In genomic region chr9:114119242-114120191, GRCh38 we compare ENCODE assay signal across 25 cellular contexts. TPM values are rescaled to one million over a fixed set of nuclear protein-coding genes. Genes with fewer than 3 reads are reported as not detected.
DNase-seq lines count a peak whose midpoint lies in the region; ATAC-seq, FAIRE-seq and TF ChIP-seq lines count a peak whose summit lies in the region.
"Had no signal": no experiment of that assay in that cellular context is flagged by ENCODE, and none has a peak within 500 bp of the region (broad histone marks: within the 10 kb centered on the region; RNA-seq: fewer than 3 reads in every experiment).

No MANE protein-coding gene starts in this region.

- POLR2A ChIA-PET in HepG2 (lab: Yijun Ruan, JAX) = interaction anchor here (1.0 to 5.6 kb wide), 12 partner anchors 8 to 209 kb away, joined by 4 to 107 read pairs (median 26); partner anchors contain the start of genes AMBP, COL27A1 and KIF12

- BruUV-seq in HepG2 (replicated peaks; lab: Mats Ljungman, UMichigan) = TSS peak; percentile 64

- intact Hi-C loops in HepG2 (cut with micrococcal nuclease; ENCODE audit: unreplicated experiment) = loop anchor here (2.0 kb wide), 1 partner anchor 13 kb away; no protein-coding TSS in a partner anchor
- intact Hi-C loops in right lobe of liver (cut with DNase I) = loop anchor here in 1 of 2 donors (10.0 kb wide), 1 partner anchor 155 kb away; no protein-coding TSS in a partner anchor
- intact Hi-C loops in left colon (cut with DNase I, micrococcal nuclease) = no loop called here
- intact Hi-C loops in spleen (cut with DNase I; ENCODE audit: low total_unique reads) = no loop called here

- H3K9me3 ChIP-seq in HepG2 (ENCODE audit: low read length) = no peaks in the 10 kb centered on the region
- H3K9me3 ChIP-seq in right lobe of liver = no peaks in the 10 kb centered on the region
- no peaks in the 10 kb centered on the region for H3K9me3 ChIP-seq in spleen
- H3K9me3 ChIP-seq: MG63, SJCRH30 had no signal

- no peak overlapping the region for H2AFZ ChIP-seq in HepG2 (ENCODE audit: low read length)

- TF ChIP-seq RAD21 in HepG2 (CRISPR knock-in tag; IDR thresholded peaks at IDR 0.05) = no peak

- H3K27me3 ChIP-seq in HepG2 (ENCODE audit: control insufficient read depth in 1 of 2, insufficient read depth in 2 of 2, low read length in 2 of 2) (no peaks in the 10 kb centered on the region), right lobe of liver (no peaks in the 10 kb centered on the region), spleen (replicated peaks in 1 of 7) (peaks cover 0 to 34% (median 0%) of the 10 kb centered on the region in 7 donors)
- H3K27me3 ChIP-seq: MG63 had no signal

- CTCF ChIA-PET in HepG2 (lab: Yijun Ruan, JAX; ENCODE audit: low intra/inter-chr PET ratio, low total read pairs) = no interaction called here

- H3K4me2 ChIP-seq in HepG2 (ENCODE audit: low read depth, low read length) = peak overlapping the region; percentile 87

- TF ChIP-seq CTCF in HepG2 (CRISPR knock-in tag; IDR thresholded peaks at IDR 0.05) (no peak), right lobe of liver (IDR thresholded peaks at IDR 0.05) (no peak), spleen (IDR thresholded peaks at IDR 0.05 in 8 of 11, conservative IDR thresholded peaks at IDR 0.05 in 3 of 11) (no peak)

- WGBS in HepG2 (ENCODE audit: low lambda C conversion rate) = 2% methylated on average over 8 of the region's 9 CpGs
- WGBS in right lobe of liver (ENCODE audit: insufficient coverage, low coverage, low lambda C conversion rate, missing lambda C conversion rate) = 23% methylated on average over 4 of the region's 9 CpGs
- WGBS in spleen, 5 donors = 57 to 70% (median 62%) methylated on average over 8 to 9 of the region's 9 CpGs

- H3K36me3 ChIP-seq in HepG2 (replicated peaks in 1 of 2; ENCODE audit: control insufficient read depth in 1 of 2, insufficient read depth in 2 of 2, low read length in 2 of 2) (no peaks in the 10 kb centered on the region), right lobe of liver (no peaks in the 10 kb centered on the region), spleen (no peaks in the 10 kb centered on the region)
- H3K36me3 ChIP-seq: MG63, SJCRH30 had no signal

- FAIRE-seq in HepG2 (lab: Jason Lieb, UNC) (peak; percentile 85), GM19239 (lab: Jason Lieb, UNC) (no peak)
- FAIRE-seq: A204.1, G401.6, GM12892, H1, K562 had no signal

- in situ Hi-C loops in HepG2 (cut with HindIII; ENCODE audit: extremely low pct_ligation_motif_present, low pct_unique_long_range_greater_than_20kb) = no loop called here

- no peaks in the 10 kb centered on the region for H3K79me2 ChIP-seq in HepG2 (ENCODE audit: insufficient read depth, low read length)

- TF ChIP-seq POLR2A in HepG2 (IDR thresholded peaks at IDR 0.05; ENCODE audit: insufficient read depth in 1 of 2, low read depth in 2 of 2, low read length in 2 of 2) = peak; percentile 26 to 43; a peak in 1 of 4 replicates
- no peak for TF ChIP-seq POLR2A in right lobe of liver (IDR thresholded peaks at IDR 0.05)
- no peak for TF ChIP-seq POLR2A in spleen (IDR thresholded peaks at IDR 0.05)

- H3K4me3 ChIP-seq in HepG2 (replicated peaks in 1 of 3; ENCODE audit: insufficient read depth in 1 of 3, low read depth in 2 of 3, low read length in 3 of 3) (peak overlapping the region; percentile 12 to 64 (median 27); a peak in 3 of 6 replicates), right lobe of liver (no peak overlapping the region), spleen (no peak overlapping the region)
- H3K4me3 ChIP-seq: K562, MG63, SJCRH30 had no signal

- peak overlapping the region; percentile 87 for H3K27ac ChIP-seq in HepG2 (ENCODE audit: extremely low read length, insufficient read depth, low read length)
- H3K27ac ChIP-seq in right lobe of liver = no peak overlapping the region
- H3K27ac ChIP-seq in spleen = no peak overlapping the region
- H3K27ac ChIP-seq: C4-2B, SJCRH30 had no signal

- no peaks in the 10 kb centered on the region for H4K20me1 ChIP-seq in HepG2 (ENCODE audit: insufficient read depth, low read length)

- peak overlapping the region; percentile 70 for H3K9ac ChIP-seq in HepG2 (ENCODE audit: insufficient read depth, low read depth, low read length)

- TF ChIP-seq EP300 in HepG2 (IDR thresholded peaks at IDR 0.05; ENCODE audit: low read depth in 2 of 2, low read length in 2 of 2) (peak in 1 of 2 experiments; percentile 81; a peak in 2 of 4 replicates), HepG2 (CRISPR knock-in tag; IDR thresholded peaks at IDR 0.05; ENCODE audit: borderline replicate concordance) (0 out of 2 replicates have a peak, but pooled peaks have one; percentile 11)

- DNase-seq in HepG2 (ENCODE audit: low spot score) = peak; percentile 89
- no peak for DNase-seq in right lobe of liver
- DNase-seq in left colon = no peak
- DNase-seq in spleen = peak; percentile 4
- no peak for DNase-seq in NCI-H1105 treated with DMSO at 0.1 percent for 48 hours (lab: John Stamatoyannopoulos, UW)
- DNase-seq in GM19239 (ENCODE audit: insufficient read length, low spot score) = no peak
- no peak for DNase-seq in superior temporal gyrus (ENCODE audit: extremely low spot score)
- DNase-seq: CD8-positive, alpha-beta memory T cell; MG63; NCI-H1417 treated with DMSO at 0.1 percent for 48 hours; NCI-H187 treated with DMSO at 0.1 percent for 48 hours; NCI-H2107; NCI-H446 treated with DMSO at 0.1 percent for 48 hours; NCI-H748 treated with DMSO at 0.1 percent for 48 hours; NK-92 treated with Interleukin-12 subunit alpha and Interleukin-12 subunit beta, amount 100 ng/mL, for 24 hours; SJCRH30 had no signal

- H3K4me1 ChIP-seq in HepG2 (ENCODE audit: insufficient read depth, low read length) (peaks cover 95% of the 10 kb centered on the region), right lobe of liver (peaks cover 0 to 39% (median 13%) of the 10 kb centered on the region in 4 donors), spleen (no peaks in the 10 kb centered on the region)

- peak; percentile 19 for ATAC-seq in HepG2
- ATAC-seq in right lobe of liver = no peak
- ATAC-seq in left colon = peak; percentile 46
- ATAC-seq: K562, Panc1 had no signal

RNA-seq across cellular contexts. Expression of gene KIF12, which starts 20.4 kb away (rescaled TPM):
- total RNA-seq in HepG2 (2016; rRNA removed; fragmentation: Illumina TruSeq; extraction: Trizol) = 0.81 and 1.8 TPM in 2 replicates
- total RNA-seq in HepG2 (2016; cell fraction: cytosol; rRNA removed; fragmentation: Illumina TruSeq; extraction: Trizol; ENCODE audit: low read depth) = 0.61 and 1.1 TPM in 2 replicates
- total RNA-seq in HepG2 (2016; cell fraction: insoluble cytoplasmic fraction; rRNA removed; fragmentation: Illumina TruSeq; extraction: Trizol) = 0.94 and 1.8 TPM in 2 replicates
- 0.19 and 0.38 TPM in 2 replicates for total RNA-seq in HepG2 (2016; cell fraction: membrane; rRNA removed; fragmentation: Illumina TruSeq; extraction: Trizol)
- total RNA-seq in HepG2 (2016; cell fraction: nucleus; rRNA removed; fragmentation: Illumina TruSeq; extraction: Trizol) = 2.7 and 3.5 TPM in 2 replicates
- 12.5 and 14.8 TPM in 2 replicates for polyA plus RNA-seq in HepG2 (2011; rRNA removed)
- polyA plus RNA-seq in HepG2 (2011; cell fraction: cytosol; rRNA removed) = 1.6 and 3.1 TPM in 2 replicates
- polyA plus RNA-seq in HepG2 (2011; cell fraction: nucleus; rRNA removed) = 155 and 222 TPM in 2 replicates
- 6.2 and 7.2 TPM in 2 replicates for polyA plus RNA-seq in HepG2 (2012)
- 0.14 and 0.26 TPM in 2 replicates for polyA plus RNA-seq in HepG2 (2016; cell fraction: cytosol; fragmentation: Illumina TruSeq; extraction: Trizol; ENCODE audit: low read depth)
- polyA plus RNA-seq in HepG2 (2016; cell fraction: insoluble cytoplasmic fraction; fragmentation: Illumina TruSeq; extraction: Trizol; ENCODE audit: low read depth) = 0.92 and 0.93 TPM in 2 replicates
- polyA plus RNA-seq in HepG2 (2016; cell fraction: membrane; fragmentation: Illumina TruSeq; extraction: Trizol; ENCODE audit: low read depth) = 0.17 TPM in 1 of 2 replicates, not detected in the other
- 8.0 and 11.0 TPM in 2 replicates for polyA plus RNA-seq in HepG2 (2016; cell fraction: nucleus; fragmentation: Illumina TruSeq; extraction: Trizol; ENCODE audit: insufficient read depth, low read depth)
- polyA minus RNA-seq in HepG2 (2011; rRNA and poly(A)+ RNA removed; ENCODE audit: low replicate concordance) = 6.7 TPM in 1 of 2 replicates, not detected in the other
- polyA minus RNA-seq in HepG2 (2011; cell fraction: cytosol; rRNA and poly(A)+ RNA removed) = 1.1 and 1.3 TPM in 2 replicates
- 11.6 and 13.7 TPM in 2 replicates for polyA minus RNA-seq in HepG2 (2011; cell fraction: nucleus; rRNA and poly(A)+ RNA removed)
- total RNA-seq in right lobe of liver = 10 to 100 TPM in 5 of 6 experiments, 1 to 10 TPM in 1; 3.1 to 24.3 (median 14.2) TPM
- 10 to 100 TPM; 19.5 to 27.9 TPM for total RNA-seq in left colon
- total RNA-seq in spleen = 1 to 10 TPM in 2 of 7 donors, not detected in 5; 1.0 to 1.5 TPM
- polyA plus RNA-seq in spleen = under 1 TPM; 0.20 to 0.26 (median 0.23) TPM
- total RNA-seq: CD8-positive, alpha-beta memory T cell; Daoy; K562; LHCN-M2; SJCRH30 had no signal
- polyA plus RNA-seq: CD8-positive, alpha-beta memory T cell; K562 had no signal

RNA-seq across cellular contexts. Expression of gene COL27A1, which starts 35.8 kb away (rescaled TPM):
- total RNA-seq in HepG2 (2016; rRNA removed; fragmentation: Illumina TruSeq; extraction: Trizol) = 13.1 and 71.3 TPM in 2 replicates
- total RNA-seq in HepG2 (2016; cell fraction: cytosol; rRNA removed; fragmentation: Illumina TruSeq; extraction: Trizol; ENCODE audit: low read depth) = 24.4 and 27.4 TPM in 2 replicates
- 11.3 and 76.4 TPM in 2 replicates for total RNA-seq in HepG2 (2016; cell fraction: insoluble cytoplasmic fraction; rRNA removed; fragmentation: Illumina TruSeq; extraction: Trizol)
- total RNA-seq in HepG2 (2016; cell fraction: membrane; rRNA removed; fragmentation: Illumina TruSeq; extraction: Trizol) = 17.0 and 18.6 TPM in 2 replicates
- total RNA-seq in HepG2 (2016; cell fraction: nucleus; rRNA removed; fragmentation: Illumina TruSeq; extraction: Trizol) = 127 and 145 TPM in 2 replicates
- polyA plus RNA-seq in HepG2 (2011; rRNA removed) = 89.1 and 105 TPM in 2 replicates
- 8.5 and 16.4 TPM in 2 replicates for polyA plus RNA-seq in HepG2 (2011; cell fraction: cytosol; rRNA removed)
- polyA plus RNA-seq in HepG2 (2011; cell fraction: nucleus; rRNA removed) = 1,276 and 1,843 TPM in 2 replicates
- polyA plus RNA-seq in HepG2 (2012) = 63.8 and 83.6 TPM in 2 replicates
- 2.0 and 2.7 TPM in 2 replicates for polyA plus RNA-seq in HepG2 (2016; cell fraction: cytosol; fragmentation: Illumina TruSeq; extraction: Trizol; ENCODE audit: low read depth)
- polyA plus RNA-seq in HepG2 (2016; cell fraction: insoluble cytoplasmic fraction; fragmentation: Illumina TruSeq; extraction: Trizol; ENCODE audit: low read depth) = 13.5 and 15.6 TPM in 2 replicates
- 4.3 and 4.5 TPM in 2 replicates for polyA plus RNA-seq in HepG2 (2016; cell fraction: membrane; fragmentation: Illumina TruSeq; extraction: Trizol; ENCODE audit: low read depth)
- 665 and 720 TPM in 2 replicates for polyA plus RNA-seq in HepG2 (2016; cell fraction: nucleus; fragmentation: Illumina TruSeq; extraction: Trizol; ENCODE audit: insufficient read depth, low read depth)
- polyA minus RNA-seq in HepG2 (2011; rRNA and poly(A)+ RNA removed; ENCODE audit: low replicate concordance) = 11.6 and 59.4 TPM in 2 replicates
- 5.5 and 10.9 TPM in 2 replicates for polyA minus RNA-seq in HepG2 (2011; cell fraction: cytosol; rRNA and poly(A)+ RNA removed)
- polyA minus RNA-seq in HepG2 (2011; cell fraction: nucleus; rRNA and poly(A)+ RNA removed) = 155 and 169 TPM in 2 replicates
- 10 to 100 TPM; 11.8 to 51.9 (median 29.3) TPM for total RNA-seq in right lobe of liver
- total RNA-seq in left colon = 1 to 10 TPM; 2.7 to 3.7 TPM
- total RNA-seq in spleen = 10 to 100 TPM in 4 of 7 donors, 1 to 10 TPM in 3; 2.3 to 23.4 (median 10.4) TPM
- polyA plus RNA-seq in spleen = 1 to 10 TPM; 2.1 to 8.1 (median 3.0) TPM
- polyA plus RNA-seq: CD8-positive, alpha-beta memory T cell; K562 had no signal

RNA-seq across cellular contexts. Expression of gene AMBP, which starts 41.4 kb away (rescaled TPM):
- total RNA-seq in HepG2 (2016; rRNA removed; fragmentation: Illumina TruSeq; extraction: Trizol) (612 and 1,510 TPM in 2 replicates), right lobe of liver (1,000 to 10,000 TPM; 2,202 to 7,072 (median 5,221) TPM), left colon (under 1 TPM; 0.39 to 0.64 TPM), spleen (1 to 10 TPM in 1 of 7 donors, not detected in 6; 1.6 TPM)
- total RNA-seq in HepG2 (2016; cell fraction: cytosol; rRNA removed; fragmentation: Illumina TruSeq; extraction: Trizol; ENCODE audit: low read depth) = 264 and 266 TPM in 2 replicates
- 610 and 1,558 TPM in 2 replicates for total RNA-seq in HepG2 (2016; cell fraction: insoluble cytoplasmic fraction; rRNA removed; fragmentation: Illumina TruSeq; extraction: Trizol)
- 284 and 296 TPM in 2 replicates for total RNA-seq in HepG2 (2016; cell fraction: membrane; rRNA removed; fragmentation: Illumina TruSeq; extraction: Trizol)
- 1,103 and 1,244 TPM in 2 replicates for total RNA-seq in HepG2 (2016; cell fraction: nucleus; rRNA removed; fragmentation: Illumina TruSeq; extraction: Trizol)
- polyA plus RNA-seq in HepG2 (2011; rRNA removed) (2,580 and 3,919 TPM in 2 replicates), spleen (under 1 TPM in 2 of 3 donors, not detected in 1; 0.09 to 0.12 TPM)
- 3,676 and 4,547 TPM in 2 replicates for polyA plus RNA-seq in HepG2 (2011; cell fraction: cytosol; rRNA removed)
- 1,589 and 2,063 TPM in 2 replicates for polyA plus RNA-seq in HepG2 (2011; cell fraction: nucleus; rRNA removed)
- 2,894 and 3,165 TPM in 2 replicates for polyA plus RNA-seq in HepG2 (2012)
- 305 and 334 TPM in 2 replicates for polyA plus RNA-seq in HepG2 (2016; cell fraction: cytosol; fragmentation: Illumina TruSeq; extraction: Trizol; ENCODE audit: low read depth)
- 674 and 676 TPM in 2 replicates for polyA plus RNA-seq in HepG2 (2016; cell fraction: insoluble cytoplasmic fraction; fragmentation: Illumina TruSeq; extraction: Trizol; ENCODE audit: low read depth)
- 279 and 293 TPM in 2 replicates for polyA plus RNA-seq in HepG2 (2016; cell fraction: membrane; fragmentation: Illumina TruSeq; extraction: Trizol; ENCODE audit: low read depth)
- 2,037 and 2,236 TPM in 2 replicates for polyA plus RNA-seq in HepG2 (2016; cell fraction: nucleus; fragmentation: Illumina TruSeq; extraction: Trizol; ENCODE audit: insufficient read depth, low read depth)
- polyA minus RNA-seq in HepG2 (2011; rRNA and poly(A)+ RNA removed; ENCODE audit: low replicate concordance) = 0.72 and 924 TPM in 2 replicates
- polyA minus RNA-seq in HepG2 (2011; cell fraction: cytosol; rRNA and poly(A)+ RNA removed) = 612 and 1,026 TPM in 2 replicates
- polyA minus RNA-seq in HepG2 (2011; cell fraction: nucleus; rRNA and poly(A)+ RNA removed) = 323 and 565 TPM in 2 replicates
- total RNA-seq: CD8-positive, alpha-beta memory T cell; LHCN-M2 had no signal
- polyA plus RNA-seq: CD8-positive, alpha-beta memory T cell; K562 had no signal

Comparison
In these comparisons a context has a peak if more than half of its experiments do, and no peak if none do; other contexts are left out.
1. ATAC-seq: peak in HepG2 (single experiment) and left colon (single experiment); none in right lobe of liver (0 of 4).
2. DNase-seq: peak in HepG2 (single experiment) and spleen (single experiment); none in right lobe of liver (0 of 3), left colon (0 of 2), NCI-H1105 treated with DMSO at 0.1 percent for 48 hours (single experiment), GM19239 (single experiment) and superior temporal gyrus (single experiment).
3. H3K4me3 ChIP-seq: peak in HepG2 (3 of 3); none in right lobe of liver (0 of 3) and spleen (0 of 8).
4. POLR2A ChIP-seq: peak in HepG2 (2 of 2); none in right lobe of liver (single experiment) and spleen (0 of 3).
5. RNA of gene AMBP, which starts 41.4 kb away (total RNA-seq): 2,202 to 7,072 TPM in right lobe of liver and 264 to 1,558 TPM in HepG2; 0.39 to 0.64 TPM in left colon and 1.6 TPM in spleen; every median in the first group is over 100 times any median in the second.